ENCODE assay signal across 8 cellular contexts in the genomic region with DNA sequence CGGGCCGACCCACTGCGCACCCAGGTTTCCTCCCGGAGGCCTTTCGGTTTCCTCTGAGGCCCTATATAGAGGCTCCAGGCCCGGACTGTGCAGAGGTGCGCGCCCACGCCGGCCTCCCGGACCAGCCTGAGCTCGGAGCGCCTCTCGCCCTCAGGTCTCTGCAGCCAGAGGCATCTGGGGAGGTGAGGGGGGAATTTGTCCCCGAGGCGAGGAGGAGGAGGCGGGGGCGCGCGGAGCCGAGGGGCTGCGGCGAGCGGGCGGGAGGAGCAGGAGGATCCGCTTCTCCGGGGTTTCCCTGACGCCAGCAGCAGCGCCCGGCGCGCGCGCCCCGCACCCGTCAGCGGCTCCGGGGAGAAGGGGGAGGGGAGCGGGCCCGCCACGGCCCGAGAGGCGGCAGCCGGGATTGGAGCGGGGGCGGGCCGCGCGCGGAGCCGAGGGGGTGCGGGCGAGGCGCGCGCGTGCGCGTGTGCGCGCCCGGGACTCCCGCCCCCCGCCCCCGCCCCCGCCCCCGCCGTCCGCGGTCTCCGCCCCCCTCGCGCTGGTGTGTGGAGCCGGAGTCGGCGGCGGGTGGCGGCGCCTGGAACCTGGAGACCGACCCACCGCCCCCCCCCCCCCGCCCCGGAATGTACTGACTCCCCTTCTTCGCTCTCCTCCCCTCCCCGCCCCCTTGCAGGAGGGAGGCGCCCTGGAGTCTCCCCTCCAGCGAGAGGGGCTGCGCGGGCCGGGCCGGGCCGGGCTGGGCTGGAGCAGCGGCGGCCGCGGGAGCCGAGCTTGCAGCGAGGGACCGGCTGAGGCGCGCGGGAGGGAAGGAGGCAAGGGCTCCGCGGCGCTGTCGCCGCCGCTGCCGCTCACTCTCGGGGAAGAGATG.
DNase-seq lines count a peak whose midpoint lies in the region; ATAC-seq lines count a peak whose summit lies in the region.

A gene with protein sequence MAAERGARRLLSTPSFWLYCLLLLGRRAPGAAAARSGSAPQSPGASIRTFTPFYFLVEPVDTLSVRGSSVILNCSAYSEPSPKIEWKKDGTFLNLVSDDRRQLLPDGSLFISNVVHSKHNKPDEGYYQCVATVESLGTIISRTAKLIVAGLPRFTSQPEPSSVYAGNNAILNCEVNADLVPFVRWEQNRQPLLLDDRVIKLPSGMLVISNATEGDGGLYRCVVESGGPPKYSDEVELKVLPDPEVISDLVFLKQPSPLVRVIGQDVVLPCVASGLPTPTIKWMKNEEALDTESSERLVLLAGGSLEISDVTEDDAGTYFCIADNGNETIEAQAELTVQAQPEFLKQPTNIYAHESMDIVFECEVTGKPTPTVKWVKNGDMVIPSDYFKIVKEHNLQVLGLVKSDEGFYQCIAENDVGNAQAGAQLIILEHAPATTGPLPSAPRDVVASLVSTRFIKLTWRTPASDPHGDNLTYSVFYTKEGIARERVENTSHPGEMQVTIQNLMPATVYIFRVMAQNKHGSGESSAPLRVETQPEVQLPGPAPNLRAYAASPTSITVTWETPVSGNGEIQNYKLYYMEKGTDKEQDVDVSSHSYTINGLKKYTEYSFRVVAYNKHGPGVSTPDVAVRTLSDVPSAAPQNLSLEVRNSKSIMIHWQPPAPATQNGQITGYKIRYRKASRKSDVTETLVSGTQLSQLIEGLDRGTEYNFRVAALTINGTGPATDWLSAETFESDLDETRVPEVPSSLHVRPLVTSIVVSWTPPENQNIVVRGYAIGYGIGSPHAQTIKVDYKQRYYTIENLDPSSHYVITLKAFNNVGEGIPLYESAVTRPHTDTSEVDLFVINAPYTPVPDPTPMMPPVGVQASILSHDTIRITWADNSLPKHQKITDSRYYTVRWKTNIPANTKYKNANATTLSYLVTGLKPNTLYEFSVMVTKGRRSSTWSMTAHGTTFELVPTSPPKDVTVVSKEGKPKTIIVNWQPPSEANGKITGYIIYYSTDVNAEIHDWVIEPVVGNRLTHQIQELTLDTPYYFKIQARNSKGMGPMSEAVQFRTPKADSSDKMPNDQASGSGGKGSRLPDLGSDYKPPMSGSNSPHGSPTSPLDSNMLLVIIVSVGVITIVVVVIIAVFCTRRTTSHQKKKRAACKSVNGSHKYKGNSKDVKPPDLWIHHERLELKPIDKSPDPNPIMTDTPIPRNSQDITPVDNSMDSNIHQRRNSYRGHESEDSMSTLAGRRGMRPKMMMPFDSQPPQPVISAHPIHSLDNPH (N-terminal part only) (plus strand): TSS at position 653 of the 868 bp plus-strand sequence. CDS start 213 bp downstream, at position 866.

- DNase-seq in NCI-H446 treated with DMSO at 0.1 percent for 48 hours (lab: John Stamatoyannopoulos, UW): peak; percentile 85
- peak; percentile 68 to 72 for DNase-seq in activated CD4-positive, alpha-beta T cell treated with anti-CD3 and anti-CD28 coated beads, Interleukin-2, amount 50 U/mL, for 4 hours
- DNase-seq in dedifferentiated amniotic fluid mesenchymal stem cell (ENCODE audit: extremely low spot score): peak; percentile 63
- DNase-seq in left kidney (ENCODE audit: low read depth, low spot score): peak; percentile 98
- DNase-seq in stimulated activated CD4-positive, alpha-beta T cell treated with anti-CD3 and anti-CD28 coated beads, Interleukin-1b, Interleukin-23, amount 100 ng/mL, for 4 hours (ENCODE audit: low read depth in 2 of 2): peak; percentile 68 to 72

- ATAC-seq in GM18907 (IDR thresholded peaks at IDR 0.05; ENCODE audit: unreplicated experiment) (peak; percentile 65), HG03139 (IDR thresholded peaks at IDR 0.05; ENCODE audit: unreplicated experiment) (peak; percentile 47), HG03565 (IDR thresholded peaks at IDR 0.05; ENCODE audit: unreplicated experiment) (no peak)
